ENCODE assay signal across 18 cellular contexts in the genomic region with DNA sequence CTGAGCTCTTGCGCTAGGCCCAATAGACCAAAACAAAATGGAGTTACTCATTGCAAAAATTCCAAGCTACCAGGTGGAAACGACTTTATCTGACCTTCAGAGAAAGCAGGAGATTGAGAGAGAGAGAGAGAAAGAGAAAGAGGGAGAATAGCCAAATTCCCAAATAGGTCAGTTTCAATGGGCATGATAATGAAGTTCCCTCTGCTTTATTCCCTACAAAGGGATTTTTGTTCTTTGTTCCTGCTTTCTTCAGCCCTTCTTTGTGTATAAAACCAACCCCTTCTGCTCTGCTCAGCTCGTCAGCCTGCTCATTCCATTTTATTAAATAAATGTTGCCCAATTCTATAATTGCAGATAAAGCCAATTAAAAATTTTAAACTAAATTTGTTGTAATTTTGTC. TPM values are rescaled to one million over a fixed set of nuclear protein-coding genes. Genes with fewer than 3 reads are reported as not detected.
A peak's percentile ranks its signal among the peaks of the same experiment; 100 is the strongest.
DNase-seq lines count a peak whose midpoint lies in the region; ATAC-seq and TF ChIP-seq lines count a peak whose summit lies in the region.
"Had no signal": no experiment of that assay in that cellular context is flagged by ENCODE, and none has a peak within 500 bp of the region (broad histone marks: within the 10 kb centered on the region; RNA-seq: fewer than 3 reads in every experiment).

No MANE protein-coding gene starts in this region.

- H3K4me1 ChIP-seq in neural progenitor cell (peaks cover 15% of the 10 kb centered on the region), foreskin keratinocyte (no peaks in the 10 kb centered on the region)

- no peaks in the 10 kb centered on the region for H3K9me3 Mint-ChIP-seq in neural progenitor cell
- H3K9me3 Mint-ChIP-seq: CD4-positive, alpha-beta T cell; HFFc6 had no signal

- H3K9ac ChIP-seq in neural progenitor cell: no peak overlapping the region
- H3K9ac ChIP-seq: BLaER1 treated with 17β-estradiol and CSF1 and Interleukin-3, amounts not matched to agents 10 nM and 100 nM had no signal

- H3K4me3 Mint-ChIP-seq in neural progenitor cell: no peak overlapping the region
- H3K4me3 Mint-ChIP-seq: CD4-positive, alpha-beta T cell; HFFc6 had no signal

- no peak overlapping the region for H3K27ac Mint-ChIP-seq in neural progenitor cell
- H3K27ac Mint-ChIP-seq: CD4-positive, alpha-beta T cell; HFFc6 had no signal

- ATAC-seq in HG02678 (IDR thresholded peaks at IDR 0.05; ENCODE audit: unreplicated experiment) (no peak), foreskin keratinocyte (no peak), HG02884 (IDR thresholded peaks at IDR 0.05; ENCODE audit: unreplicated experiment) (no peak), GM21786 (IDR thresholded peaks at IDR 0.05; ENCODE audit: unreplicated experiment) (no peak)

- no peaks in the 10 kb centered on the region for H3F3A ChIP-seq in neural progenitor cell (ENCODE audit: low read depth)

- no peaks in the 10 kb centered on the region for H3K27me3 Mint-ChIP-seq in neural progenitor cell (ENCODE audit: insufficient read depth, low read depth)

- H3K36me3 Mint-ChIP-seq in neural progenitor cell: no peaks in the 10 kb centered on the region

- H3K27me3 ChIP-seq in neural progenitor cell (no peaks in the 10 kb centered on the region), foreskin keratinocyte (no peaks in the 10 kb centered on the region)
- H3K27me3 ChIP-seq: BLaER1 treated with 17β-estradiol and CSF1 and Interleukin-3, amounts not matched to agents 10 nM and 100 nM had no signal

- no peak overlapping the region for H3K4me3 ChIP-seq in neural progenitor cell
- H3K4me3 ChIP-seq: BLaER1 treated with 17β-estradiol and CSF1 and Interleukin-3, amounts not matched to agents 10 nM and 100 nM had no signal

- no peaks in the 10 kb centered on the region for H3K79me2 ChIP-seq in neural progenitor cell (ENCODE audit: low read depth)

- no peaks in the 10 kb centered on the region for H3K36me3 ChIP-seq in neural progenitor cell
- H3K36me3 ChIP-seq: BLaER1 treated with 17β-estradiol and CSF1 and Interleukin-3, amounts not matched to agents 10 nM and 100 nM had no signal

- H2AFZ ChIP-seq in neural progenitor cell (replicated peaks): no peak overlapping the region

- DNase-seq in Ammon's horn (ENCODE audit: low spot score) (peak; percentile 18), SK-MEL-5 (ENCODE audit: low read depth, low spot score) (peak; percentile 78), globus pallidus (ENCODE audit: low spot score) (peak; percentile 59), neural progenitor cell (ENCODE audit: low spot score) (peak; percentile 25), foreskin keratinocyte (no peak)
- DNase-seq: AML-193; CD4-positive, alpha-beta T cell; DMS153; DMS79 treated with DMSO at 0.1 percent for 48 hours; EL; GOT3; HCEC 1CT; HFFc6 had no signal

- in situ Hi-C loops in SK-MEL-5 (cut with HindIII; ENCODE audit: low pct_unique_long_range_greater_than_20kb, low sequenced_read_pairs): loop anchor here (25.0 kb wide), 2 partner anchors 648 to 848 kb away; no protein-coding TSS in a partner anchor

- no peaks in the 10 kb centered on the region for H3K9me3 ChIP-seq in neural progenitor cell (ENCODE audit: low read depth)
- H3K9me3 ChIP-seq: BLaER1 treated with 17β-estradiol and CSF1 and Interleukin-3, amounts not matched to agents 10 nM and 100 nM had no signal

- H3K4me2 ChIP-seq in neural progenitor cell: peak overlapping the region; percentile 6
- H3K4me2 ChIP-seq: BLaER1 treated with 17β-estradiol and CSF1 and Interleukin-3, amounts not matched to agents 10 nM and 100 nM had no signal

- H4K20me1 ChIP-seq in neural progenitor cell (ENCODE audit: low read depth): no peaks in the 10 kb centered on the region
- H4K20me1 ChIP-seq: BLaER1 treated with 17β-estradiol and CSF1 and Interleukin-3, amounts not matched to agents 10 nM and 100 nM had no signal

- H3K27ac ChIP-seq in neural progenitor cell (no peak overlapping the region), foreskin keratinocyte (no peak overlapping the region)
- H3K27ac ChIP-seq: 22Rv1; BLaER1 treated with 17β-estradiol and CSF1 and Interleukin-3, amounts not matched to agents 10 nM and 100 nM had no signal

- peaks cover 9% of the 10 kb centered on the region for H3K4me1 Mint-ChIP-seq in neural progenitor cell

- TF ChIP-seq CTCF in neural progenitor cell (IDR thresholded peaks at IDR 0.05) (no peak), foreskin keratinocyte (conservative IDR thresholded peaks at IDR 0.05) (no peak)

RNA-seq across cellular contexts. Expression of a gene that starts 45.0 kb away (rescaled TPM):
- 18.4 and 21.6 TPM in 2 replicates for total RNA-seq in SK-MEL-5 (2014; rRNA removed; shearing (Covaris generic))
- 18.2 and 27.2 TPM in 2 replicates for polyA plus RNA-seq in SK-MEL-5 (2015; cell fraction: cytosol; rRNA removed)
- polyA plus RNA-seq in SK-MEL-5 (2015; cell fraction: nucleus; rRNA removed): 8.2 and 9.1 TPM in 2 replicates
- 0.21 and 0.43 TPM in 2 replicates for total RNA-seq in neural progenitor cell (ENCODE audit: low replicate concordance)
- total RNA-seq in foreskin keratinocyte: 1.4 and 1.6 TPM in 2 replicates
- polyA plus RNA-seq in foreskin keratinocyte: 0.38 and 0.74 TPM in 2 replicates
- total RNA-seq: CD4-positive, alpha-beta T cell; HFFc6 had no signal

Comparison
In these comparisons a context has a peak if more than half of its experiments do, and no peak if none do; other contexts are left out.
1. DNase-seq: peak in Ammon's horn (single experiment), SK-MEL-5 (single experiment), globus pallidus (single experiment) and neural progenitor cell (single experiment); none in foreskin keratinocyte (0 of 2).